8 cellular contexts compared by ENCODE assay signal in genomic region chr19:16771618-16772017, GRCh38. TPM values are rescaled to one million over a fixed set of nuclear protein-coding genes. Genes with fewer than 3 reads are reported as not detected.
DNase-seq lines count a peak whose midpoint lies in the region; ATAC-seq and TF ChIP-seq lines count a peak whose summit lies in the region.

No MANE protein-coding gene starts in this region.

- H3K36me3 ChIP-seq in gastroesophageal sphincter (no peaks in the 10 kb centered on the region), thyroid gland (no peaks in the 10 kb centered on the region)

- H3K27me3 ChIP-seq in gastroesophageal sphincter (no peaks in the 10 kb centered on the region), thyroid gland (no peaks in the 10 kb centered on the region)

- peaks cover 7% of the 10 kb centered on the region for H3K9me3 Mint-ChIP-seq in osteocyte (ENCODE audit: unreplicated experiment)

- H3K27me3 Mint-ChIP-seq in osteocyte (ENCODE audit: unreplicated experiment), result peaks cover 40% of the 10 kb centered on the region

- TF ChIP-seq EP300 in gastroesophageal sphincter (IDR thresholded peaks at IDR 0.05), result no peak

- H3K4me1 Mint-ChIP-seq in osteocyte (ENCODE audit: unreplicated experiment), result no peaks in the 10 kb centered on the region

- no peaks in the 10 kb centered on the region for H3K4me1 ChIP-seq in gastroesophageal sphincter
- no peaks in the 10 kb centered on the region for H3K4me1 ChIP-seq in thyroid gland

- H3K27ac Mint-ChIP-seq in osteocyte (ENCODE audit: unreplicated experiment), result no peak overlapping the region

- 33 to 60% methylated on average over 3 to 12 of the region's 14 CpGs for WGBS in gastroesophageal sphincter (ENCODE audit: low coverage in 1 of 2), 2 donors
- WGBS in thyroid gland, 2 donors, result 31 to 32% methylated on average over 14 of the region's 14 CpGs

- H3K4me3 ChIP-seq in gastroesophageal sphincter (no peak overlapping the region), thyroid gland (replicated peaks in 1 of 3) (no peak overlapping the region)

- H3K36me3 Mint-ChIP-seq in osteocyte (ENCODE audit: unreplicated experiment), result no peaks in the 10 kb centered on the region

- intact Hi-C loops in thyroid gland (cut with DNase I), result loop anchor here (5.0 to 10.0 kb wide), 2 partner anchors 71 to 273 kb away; no protein-coding TSS in a partner anchor

- peak; percentile 73 for ATAC-seq in gastroesophageal sphincter

- no peak overlapping the region for H3K4me3 Mint-ChIP-seq in osteocyte (ENCODE audit: unreplicated experiment)

- TF ChIP-seq CTCF in gastroesophageal sphincter (IDR thresholded peaks at IDR 0.05) (peak; percentile 83 to 86 (median 86)), osteocyte (IDR thresholded peaks at IDR 0.05) (peak; percentile 88), thyroid gland (IDR thresholded peaks at IDR 0.05) (peak; percentile 44 to 84 (median 77))

- no peak overlapping the region for H3K27ac ChIP-seq in gastroesophageal sphincter
- no peak overlapping the region for H3K27ac ChIP-seq in thyroid gland

- H3K9me3 ChIP-seq in gastroesophageal sphincter (peaks cover 0 to 11% (median 0%) of the 10 kb centered on the region in 3 donors), thyroid gland (no peaks in the 10 kb centered on the region)

- peak; percentile 79 for DNase-seq in Daoy (ENCODE audit: low read depth)
- DNase-seq in MV-4-11 (lab: John Stamatoyannopoulos, UW), result peak; percentile 80
- DNase-seq in SK-N-DZ (ENCODE audit: low spot score), result peak; percentile 76
- peak; percentile 60 for DNase-seq in activated gamma-delta T cell treated with anti-CD3 and anti-CD28 coated beads, Interleukin-2, amount 50 U/mL, for 16 hours (ENCODE audit: low read depth)
- peak; percentile 92 for DNase-seq in osteocyte (ENCODE audit: extremely low spot score, unreplicated experiment)
- DNase-seq in thyroid gland, result peak; percentile 73 to 78
- no peak for DNase-seq in mesenteric fat pad (ENCODE audit: low spot score)

- TF ChIP-seq POLR2A in gastroesophageal sphincter (IDR thresholded peaks at IDR 0.05) (no peak), thyroid gland (IDR thresholded peaks at IDR 0.05) (no peak)

RNA-seq across cellular contexts. Expression of gene NWD1, which starts 52.0 kb away (rescaled TPM):
- not detected in 2 replicates for total RNA-seq in Daoy (2014; rRNA removed; shearing (Covaris generic))
- polyA plus RNA-seq in SK-N-DZ (2014; cell fraction: cytosol; rRNA removed), result not detected in 2 replicates
- not detected in 2 replicates for polyA plus RNA-seq in SK-N-DZ (2014; cell fraction: nucleus; rRNA removed)
- total RNA-seq in gastroesophageal sphincter (1 to 10 TPM in 1 of 4 donors, under 1 TPM in 2, not detected in 1; 0.15 to 1.4 (median 0.37) TPM), osteocyte (not detected in 2 replicates), thyroid gland (1 to 10 TPM in 2 of 4 donors, under 1 TPM in 2; 0.38 to 4.9 (median 1.3) TPM), mesenteric fat pad (not detected)

RNA-seq across cellular contexts. Expression of gene SIN3B, which starts 57.6 kb away (rescaled TPM):
- total RNA-seq in Daoy (2014; rRNA removed; shearing (Covaris generic)), result 14.3 and 16.5 TPM in 2 replicates
- polyA plus RNA-seq in SK-N-DZ (2014; cell fraction: cytosol; rRNA removed), result 17.0 and 18.3 TPM in 2 replicates
- polyA plus RNA-seq in SK-N-DZ (2014; cell fraction: nucleus; rRNA removed), result 39.3 and 106 TPM in 2 replicates
- 10 to 100 TPM; 19.7 to 55.7 (median 45.8) TPM for total RNA-seq in gastroesophageal sphincter
- 75.3 and 80.0 TPM in 2 replicates for total RNA-seq in osteocyte
- 10 to 100 TPM; 33.6 to 65.9 (median 47.6) TPM for total RNA-seq in thyroid gland
- 72.9 TPM for total RNA-seq in mesenteric fat pad
